12 cellular contexts compared by ENCODE assay signal in genomic region chr1:101027194-101027772, GRCh38. TPM values are rescaled to one million over a fixed set of nuclear protein-coding genes. Genes with fewer than 3 reads are reported as not detected.
A peak's percentile ranks its signal among the peaks of the same experiment; 100 is the strongest.
DNase-seq lines count a peak whose midpoint lies in the region; ATAC-seq, FAIRE-seq and TF ChIP-seq lines count a peak whose summit lies in the region.
"Had no signal": no experiment of that assay in that cellular context is flagged by ENCODE, and none has a peak within 500 bp of the region (broad histone marks: within the 10 kb centered on the region; RNA-seq: fewer than 3 reads in every experiment).

No MANE protein-coding gene starts in this region.

- POLR2A ChIA-PET in A549 (lab: Yijun Ruan, JAX), result no interaction called here

- H3K4me3 Mint-ChIP-seq in T-helper 17 cell, result peak overlapping the region; percentile 77
- H3K4me3 Mint-ChIP-seq in glutamatergic neuron (ENCODE audit: unreplicated experiment), result peak overlapping the region; percentile 35

- H3K4me1 Mint-ChIP-seq in T-helper 17 cell (peaks cover 39% of the 10 kb centered on the region), glutamatergic neuron (ENCODE audit: low read depth, unreplicated experiment) (peaks cover 5% of the 10 kb centered on the region)

- TF ChIP-seq CTCF in A549 (IDR thresholded peaks at IDR 0.05) (no peak), glutamatergic neuron (IDR thresholded peaks at IDR 0.05; ENCODE audit: partially characterized antibody, unreplicated experiment) (no peak), GM13976 (IDR thresholded peaks at IDR 0.05; ENCODE audit: borderline replicate concordance, control extremely low read depth, extremely low read depth, insufficient read depth, missing control alignments) (no peak)

- DNase-seq in A549 (ENCODE audit: low read depth in 1 of 2, low spot score in 1 of 2) (no peak), T-helper 17 cell (no peak), glutamatergic neuron (no peak), NCI-H82 (lab: John Stamatoyannopoulos, UW) (no peak), NCI-H1694 treated with DMSO at 0.1 percent for 48 hours (lab: John Stamatoyannopoulos, UW) (no peak), GM13976 (ENCODE audit: low spot score) (no peak), iPS-NIHi7 (ENCODE audit: extremely low spot score) (no peak)
- DNase-seq: kidney had no signal

- H3K4me1 ChIP-seq in A549, result peaks cover 31% of the 10 kb centered on the region; the same call in 2 of the 3 replicates

- H3K36me3 Mint-ChIP-seq in T-helper 17 cell (ENCODE audit: low read depth), result peaks cover 6% of the 10 kb centered on the region
- no peaks in the 10 kb centered on the region for H3K36me3 Mint-ChIP-seq in glutamatergic neuron (ENCODE audit: unreplicated experiment)

- H3K4me2 ChIP-seq in A549, result peak overlapping the region; percentile 82

- no peak overlapping the region for H3K27ac ChIP-seq in A549
- H3K27ac ChIP-seq: vagina had no signal

- H3K9me3 ChIP-seq in A549 (no peaks in the 10 kb centered on the region), T-helper 17 cell (ENCODE audit: control insufficient read depth, low read length, poor library complexity, severe bottlenecking) (no peaks in the 10 kb centered on the region)
- H3K9me3 ChIP-seq: vagina had no signal

- no peak for TF ChIP-seq POLR2A in A549 (IDR thresholded peaks at IDR 0.05; ENCODE audit: low read length)

- H3K9me3 Mint-ChIP-seq in glutamatergic neuron (ENCODE audit: unreplicated experiment), result peaks cover 7% of the 10 kb centered on the region
- H3K9me3 Mint-ChIP-seq: CD14-positive monocyte had no signal

- H3K27ac Mint-ChIP-seq in T-helper 17 cell (peak overlapping the region; percentile 97), glutamatergic neuron (ENCODE audit: unreplicated experiment) (peak overlapping the region; percentile 6)

- H3K4me3 ChIP-seq in A549 (peak overlapping the region; percentile 76; the same call in 1 of the 3 replicates), GM08714 (ENCODE audit: low read length) (peak overlapping the region; percentile 65)

- in situ Hi-C loops in GM13976 (cut with MboI; ENCODE audit: low sequenced_read_pairs, unreplicated experiment), result no loop called here

- H3K27me3 Mint-ChIP-seq in T-helper 17 cell, result no peaks in the 10 kb centered on the region
- peaks cover 2% of the 10 kb centered on the region for H3K27me3 Mint-ChIP-seq in glutamatergic neuron (ENCODE audit: unreplicated experiment)

- CTCF ChIA-PET in A549 (lab: Yijun Ruan, JAX), result interaction anchor here (1.6 to 2.0 kb wide), 2 partner anchors 211 to 212 kb away, joined by 4 to 6 read pairs; no protein-coding TSS in a partner anchor

- TF ChIP-seq EP300 in A549 (IDR thresholded peaks at IDR 0.05), result no peak

- no peak for FAIRE-seq in A549 (lab: Jason Lieb, UNC)
- FAIRE-seq: kidney, TTC549 had no signal

- no peak for TF ChIP-seq RAD21 in A549 (conservative IDR thresholded peaks at IDR 0.05 in 1 of 2, IDR thresholded peaks at IDR 0.05 in 1 of 2)

- 88% methylated on average over 6 of the region's 6 CpGs for WGBS in A549 (ENCODE audit: missing lambda C conversion rate)

- ATAC-seq in A549 (no peak), T-helper 17 cell (no peak)

TF ChIP-seq in A549, 52 proteins besides CTCF, POLR2A, EP300 and RAD21:
- TF ChIP-seq JUN (IDR thresholded peaks at IDR 0.05), result no peak
- no peak for TF ChIP-seq RCOR1 (IDR thresholded peaks at IDR 0.05; ENCODE audit: low read depth, low read length)
- TF ChIP-seq ESRRA (IDR thresholded peaks at IDR 0.05; ENCODE audit: borderline replicate concordance, low read length), result no peak
- TF ChIP-seq BHLHE40 (IDR thresholded peaks at IDR 0.05; ENCODE audit: low read depth, low read length), result no peak
- TF ChIP-seq HEYL (CRISPR knock-in tag; IDR thresholded peaks at IDR 0.05), result no peak
- TF ChIP-seq BCL3 (IDR thresholded peaks at IDR 0.05), result no peak
- TF ChIP-seq POLR2AphosphoS2 (conservative IDR thresholded peaks at IDR 0.05; ENCODE audit: low read length), result no peak
- no peak for TF ChIP-seq ZSCAN20 (CRISPR knock-in tag; IDR thresholded peaks at IDR 0.05)
- TF ChIP-seq HOXB13 (CRISPR knock-in tag; IDR thresholded peaks at IDR 0.05; ENCODE audit: low read depth), result no peak
- no peak for TF ChIP-seq GATA3 (IDR thresholded peaks at IDR 0.05; ENCODE audit: borderline replicate concordance)
- no peak for TF ChIP-seq SREBF2 (IDR thresholded peaks at IDR 0.05)
- TF ChIP-seq EHF (CRISPR knock-in tag; IDR thresholded peaks at IDR 0.05), result no peak
- no peak for TF ChIP-seq NR3C1 (IDR thresholded peaks at IDR 0.05)
- TF ChIP-seq CHD4 (IDR thresholded peaks at IDR 0.05; ENCODE audit: borderline replicate concordance), result no peak
- TF ChIP-seq ZC3H11A (IDR thresholded peaks at IDR 0.05), result no peak
- TF ChIP-seq NFE2L2 (conservative IDR thresholded peaks at IDR 0.05; ENCODE audit: low read length), result no peak
- TF ChIP-seq FOSL2 (IDR thresholded peaks at IDR 0.05), result no peak
- no peak for TF ChIP-seq FOSL2 (CRISPR knock-in tag; IDR thresholded peaks at IDR 0.05)
- no peak for TF ChIP-seq MAX (IDR thresholded peaks at IDR 0.05)

RNA-seq across cellular contexts. Expression of gene DPH5, which starts 1.7 kb away (rescaled TPM):
- polyA plus RNA-seq in A549 (2011; rRNA removed), result 85.3 and 89.7 TPM in 2 replicates
- 28.2 and 30.0 TPM in 2 replicates for polyA plus RNA-seq in A549 (2012; cell fraction: cytosol; rRNA removed)
- polyA plus RNA-seq in A549 (2012; cell fraction: nucleus; rRNA removed), result 11.9 and 22.1 TPM in 2 replicates
- 38.7 to 41.7 TPM (median 40.4 TPM) in 3 replicates for polyA plus RNA-seq in A549 (2017; fragmentation: RNase III; extraction: RNeasy Plus Mini Kit Qiagen cat#74134 plus additional on column Dnase treatment)
- polyA minus RNA-seq in A549 (2011; rRNA and poly(A)+ RNA removed), result 14.8 and 16.4 TPM in 2 replicates
- total RNA-seq in T-helper 17 cell, result 10 to 100 TPM; 28.8 to 29.5 TPM
- 40.5 TPM for total RNA-seq in glutamatergic neuron (ENCODE audit: unreplicated experiment)
